ENCODE assay signal across 8 cellular contexts in the genomic region with DNA sequence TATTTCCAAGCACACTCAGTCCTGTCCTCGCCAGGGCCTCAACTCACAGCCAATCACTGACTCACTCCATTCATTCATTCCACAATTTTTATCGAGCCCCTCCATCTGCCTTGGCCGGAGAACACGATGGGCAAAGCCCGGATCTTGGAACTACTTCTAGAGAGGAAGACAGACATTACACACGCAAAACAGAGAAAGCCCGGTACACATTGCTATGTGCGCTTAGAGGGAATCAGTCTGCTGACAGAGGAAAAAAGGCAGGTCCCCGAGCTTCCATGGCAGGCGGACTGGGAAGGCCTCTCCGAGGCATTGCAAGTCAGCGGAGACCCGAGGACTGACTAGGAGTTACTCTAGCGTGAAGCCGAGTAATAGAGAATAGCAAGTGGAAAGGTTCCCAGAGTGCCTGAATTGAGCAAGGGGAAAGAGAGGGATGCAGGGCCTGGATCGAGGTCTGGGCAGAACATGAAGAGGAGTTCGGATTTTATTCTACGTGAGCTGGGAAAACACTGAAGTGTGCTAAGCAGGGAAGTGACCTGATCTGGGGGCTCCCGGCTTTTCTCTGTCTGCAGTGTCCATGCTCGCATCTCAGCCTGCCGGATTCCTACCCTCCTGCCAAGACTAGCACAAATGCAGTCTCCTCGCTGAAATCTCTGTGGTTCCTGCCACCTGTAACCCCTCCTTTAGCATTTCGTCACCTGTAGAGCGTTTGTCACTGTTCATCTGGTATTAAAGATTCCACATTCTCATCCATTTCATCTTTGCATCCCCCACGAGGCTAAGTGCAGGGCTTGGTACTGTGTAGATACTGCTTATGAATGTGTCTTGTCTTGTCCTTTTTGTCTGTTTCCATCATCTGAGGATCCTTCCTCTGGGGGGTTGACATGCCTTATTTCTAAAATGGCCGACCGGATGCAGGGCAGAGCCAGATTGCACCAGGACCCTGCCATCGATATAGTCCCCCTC. TPM values are rescaled to one million over a fixed set of nuclear protein-coding genes. Genes with fewer than 3 reads are reported as not detected.
DNase-seq lines count a peak whose midpoint lies in the region; ATAC-seq, FAIRE-seq and TF ChIP-seq lines count a peak whose summit lies in the region.

No MANE protein-coding gene starts in this region.

- H3K9me3 Mint-ChIP-seq in activated naive CD8-positive, alpha-beta T cell treated with anti-CD3 and anti-CD28 coated beads, Interleukin-2, amount 50 U/mL, for 24 hours: no peaks in the 10 kb centered on the region
- H3K9me3 Mint-ChIP-seq in progenitor cell of endocrine pancreas (ENCODE audit: low read depth): no peaks in the 10 kb centered on the region

- ATAC-seq in activated naive CD8-positive, alpha-beta T cell treated with anti-CD3 and anti-CD28 coated beads, Interleukin-2, amount 50 U/mL, for 24 hours: no peak
- no peak for ATAC-seq in GM21360 (IDR thresholded peaks at IDR 0.05; ENCODE audit: unreplicated experiment)

- peak; percentile 42 for DNase-seq in ELF-1 (ENCODE audit: low read depth, low spot score)
- DNase-seq in activated naive CD8-positive, alpha-beta T cell treated with anti-CD3 and anti-CD28 coated beads, Interleukin-2, amount 50 U/mL, for 24 hours: no peak
- no peak for DNase-seq in right atrium auricular region (ENCODE audit: low spot score)
- peak; percentile 10 for DNase-seq in progenitor cell of endocrine pancreas (ENCODE audit: low spot score, unreplicated experiment)
- no peak for DNase-seq in UCSD-AML1 (lab: John Stamatoyannopoulos, UW; ENCODE audit: unreplicated experiment)
- no peak for DNase-seq in frontal cortex (ENCODE audit: low spot score in 2 of 2)

- FAIRE-seq in frontal cortex (lab: Jason Lieb, UNC): no peak

- H3K27ac ChIP-seq in KMS-11: no peak overlapping the region; the same call in 1 of the 2 replicates
- H3K27ac ChIP-seq in right atrium auricular region: peak overlapping the region; percentile 84 to 85

- peak overlapping the region; percentile 79 for H3K4me3 Mint-ChIP-seq in activated naive CD8-positive, alpha-beta T cell treated with anti-CD3 and anti-CD28 coated beads, Interleukin-2, amount 50 U/mL, for 24 hours
- peak overlapping the region; percentile 87 for H3K4me3 Mint-ChIP-seq in progenitor cell of endocrine pancreas (ENCODE audit: low read depth)

- H3K4me1 ChIP-seq in KMS-11 (ENCODE audit: low read depth, poor library complexity, severe bottlenecking): no peaks in the 10 kb centered on the region
- H3K4me1 ChIP-seq in right atrium auricular region: peaks cover 0 to 20% of the 10 kb centered on the region in 2 donors

- H3K27me3 ChIP-seq in KMS-11 (ENCODE audit: insufficient read depth, low read depth): no peaks in the 10 kb centered on the region
- H3K27me3 ChIP-seq in right atrium auricular region: no peaks in the 10 kb centered on the region

- H3K79me2 ChIP-seq in KMS-11 (ENCODE audit: insufficient read depth, low read depth): no peaks in the 10 kb centered on the region

- peaks cover 30% of the 10 kb centered on the region for H3K4me1 Mint-ChIP-seq in activated naive CD8-positive, alpha-beta T cell treated with anti-CD3 and anti-CD28 coated beads, Interleukin-2, amount 50 U/mL, for 24 hours
- H3K4me1 Mint-ChIP-seq in progenitor cell of endocrine pancreas (ENCODE audit: low read depth): peaks cover 12% of the 10 kb centered on the region

- H3K4me2 ChIP-seq in KMS-11: peak overlapping the region; percentile 66

- H3K27me3 Mint-ChIP-seq in activated naive CD8-positive, alpha-beta T cell treated with anti-CD3 and anti-CD28 coated beads, Interleukin-2, amount 50 U/mL, for 24 hours: peaks cover 14% of the 10 kb centered on the region
- H3K27me3 Mint-ChIP-seq in progenitor cell of endocrine pancreas: peaks cover 9% of the 10 kb centered on the region

- peak overlapping the region; percentile 52; the same call in 1 of the 2 replicates for H3K9ac ChIP-seq in KMS-11

- no peaks in the 10 kb centered on the region for H4K20me1 ChIP-seq in KMS-11 (ENCODE audit: insufficient read depth)

- TF ChIP-seq CTCF in KMS-11 (conservative IDR thresholded peaks at IDR 0.05; ENCODE audit: low read depth, low read length) (no peak), right atrium auricular region (IDR thresholded peaks at IDR 0.05) (no peak), progenitor cell of endocrine pancreas (IDR thresholded peaks at IDR 0.05; ENCODE audit: unreplicated experiment) (no peak)

- H3K36me3 ChIP-seq in KMS-11 (ENCODE audit: insufficient read depth): no peaks in the 10 kb centered on the region
- H3K36me3 ChIP-seq in right atrium auricular region: no peaks in the 10 kb centered on the region

- H3K4me3 ChIP-seq in KMS-11 (IDR thresholded peaks at IDR 0.05; ENCODE audit: insufficient read depth, low read depth, low read length) (peak overlapping the region; percentile 25), right atrium auricular region (peak overlapping the region; percentile 73 to 89)

- H2AFZ ChIP-seq in KMS-11 (ENCODE audit: low read depth): peak overlapping the region; percentile 76

- H3K27ac Mint-ChIP-seq in activated naive CD8-positive, alpha-beta T cell treated with anti-CD3 and anti-CD28 coated beads, Interleukin-2, amount 50 U/mL, for 24 hours: no peak overlapping the region
- H3K27ac Mint-ChIP-seq in progenitor cell of endocrine pancreas: peak overlapping the region; percentile 45

- H3K9me3 ChIP-seq in right atrium auricular region: no peaks in the 10 kb centered on the region

- H3K36me3 Mint-ChIP-seq in activated naive CD8-positive, alpha-beta T cell treated with anti-CD3 and anti-CD28 coated beads, Interleukin-2, amount 50 U/mL, for 24 hours (ENCODE audit: low read depth): no peaks in the 10 kb centered on the region
- H3K36me3 Mint-ChIP-seq in progenitor cell of endocrine pancreas (ENCODE audit: insufficient read depth): no peaks in the 10 kb centered on the region

RNA-seq across cellular contexts. Expression of a gene that starts 54.0 kb away (rescaled TPM):
- total RNA-seq in right atrium auricular region (10 to 100 TPM; 17.3 to 24.6 TPM), progenitor cell of endocrine pancreas (7.1 and 8.9 TPM in 2 replicates), frontal cortex (120 TPM)

Comparison
In these comparisons a context has a peak if more than half of its experiments do, and no peak if none do; other contexts are left out.
1. DNase-seq: peak in ELF-1 (single experiment) and progenitor cell of endocrine pancreas (single experiment); none in activated naive CD8-positive, alpha-beta T cell treated with anti-CD3 and anti-CD28 coated beads, Interleukin-2, amount 50 U/mL, for 24 hours (single experiment), right atrium auricular region (single experiment), UCSD-AML1 (single experiment) and frontal cortex (0 of 2).